ENCODE assay signal across 14 cellular contexts in the genomic region with DNA sequence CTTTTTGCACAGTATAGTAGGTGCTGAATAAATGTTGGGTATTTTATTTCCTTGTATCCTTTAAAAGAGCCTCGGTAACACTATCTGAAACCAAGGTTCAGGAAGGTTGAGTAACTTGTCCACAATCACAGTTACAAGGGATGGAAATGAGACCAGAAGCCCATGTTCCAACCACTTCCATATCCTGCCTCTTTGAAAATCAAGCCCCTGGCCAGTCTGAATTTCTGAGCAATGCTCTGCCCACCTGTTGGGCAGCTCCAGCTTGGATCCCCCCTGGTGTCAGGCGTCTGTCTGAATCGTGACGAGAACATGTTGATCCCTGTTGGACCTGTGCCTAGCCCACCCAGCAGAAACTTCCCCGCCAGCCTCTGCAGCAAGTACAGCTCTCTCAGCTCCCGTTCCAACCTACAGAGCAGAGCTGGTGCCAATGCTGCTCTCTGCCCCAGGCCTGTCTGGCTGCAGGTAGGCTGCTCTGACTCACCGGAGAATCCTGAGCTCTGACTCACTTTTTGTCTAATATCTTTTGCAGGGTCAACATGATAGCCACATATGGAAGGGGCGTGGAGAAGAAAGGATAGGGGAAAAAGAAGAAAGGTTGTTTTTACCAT.
DNase-seq lines count a peak whose midpoint lies in the region; TF ChIP-seq lines count a peak whose summit lies in the region.
"Had no signal": no experiment of that assay in that cellular context is flagged by ENCODE, and none has a peak within 500 bp of the region (broad histone marks: within the 10 kb centered on the region; RNA-seq: fewer than 3 reads in every experiment).

No MANE protein-coding gene starts in this region.

- H3K9me3 Mint-ChIP-seq in HFFc6 = no peaks in the 10 kb centered on the region
- H3K9me3 Mint-ChIP-seq: IgD-negative memory B cell, neural progenitor cell had no signal

- CTCF ChIA-PET in RWPE1 (lab: Yijun Ruan, JAX) = no interaction called here

- H3K27ac ChIP-seq in RWPE1 = peak overlapping the region; percentile 95
- H3K27ac ChIP-seq: neural progenitor cell, transverse colon had no signal

- no peaks in the 10 kb centered on the region for H3K27me3 Mint-ChIP-seq in HFFc6 (ENCODE audit: insufficient read depth)

- peaks cover 57% of the 10 kb centered on the region for H3K4me1 Mint-ChIP-seq in HFFc6 (ENCODE audit: low read depth)

- H3K27ac Mint-ChIP-seq in HFFc6 = peak overlapping the region; percentile 58; the same call in 1 of the 2 replicates
- H3K27ac Mint-ChIP-seq: IgD-negative memory B cell, neural progenitor cell had no signal

- H3K36me3 Mint-ChIP-seq in HFFc6 (ENCODE audit: low read depth) = no peaks in the 10 kb centered on the region
- H3K36me3 Mint-ChIP-seq: neural progenitor cell had no signal

- TF ChIP-seq CTCF in HFFc6 (IDR thresholded peaks at IDR 0.05) (no peak), RWPE1 (conservative IDR thresholded peaks at IDR 0.05; ENCODE audit: low read depth) (no peak)

- H3K4me3 Mint-ChIP-seq in HFFc6 = peak overlapping the region; percentile 59
- H3K4me3 Mint-ChIP-seq: activated T-cell treated with anti-CD3 and anti-CD28 coated beads, Interleukin-2, amount 50 U/mL, for 4 hours; neural progenitor cell had no signal

- DNase-seq in A172 (ENCODE audit: low spot score) = peak; percentile 87
- DNase-seq in HFFc6 = peak; percentile 5
- peak; percentile 97 for DNase-seq in RWPE1 (ENCODE audit: low spot score)
- peak; percentile 61 for DNase-seq in iris pigment epithelial cell (ENCODE audit: low read depth)
- DNase-seq in NCI-H2196 treated with DMSO at 0.1 percent for 48 hours (lab: John Stamatoyannopoulos, UW; ENCODE audit: unreplicated experiment) = no peak
- no peak for DNase-seq in cerebellar cortex (ENCODE audit: low spot score)
- DNase-seq in stimulated activated CD4-positive, alpha-beta T cell treated with anti-CD3 and anti-CD28 coated beads, Interleukin-1b, Interleukin-23, amount 100 ng/mL, for 48 hours = no peak
- no peak for DNase-seq in medulla oblongata (ENCODE audit: extremely low spot score)
- DNase-seq: activated T-cell treated with anti-CD3 and anti-CD28 coated beads, Interleukin-2, amount 50 U/mL, for 4 hours; GOT3; NCI-H510A; transverse colon had no signal

- POLR2A ChIA-PET in RWPE1 (lab: Yijun Ruan, JAX; ENCODE audit: low non-redundant PET) = interaction anchor here (0.9 kb wide), 1 partner anchor 973 kb away, joined by 3 read pairs; a partner anchor contains a TSS

Comparison
In these comparisons a context has a peak if more than half of its experiments do, and no peak if none do; other contexts are left out.
1. DNase-seq: peak in A172 (single experiment), HFFc6 (single experiment), RWPE1 (single experiment) and iris pigment epithelial cell (single experiment); none in NCI-H2196 treated with DMSO at 0.1 percent for 48 hours (single experiment), cerebellar cortex (single experiment), stimulated activated CD4-positive, alpha-beta T cell treated with anti-CD3 and anti-CD28 coated beads, Interleukin-1b, Interleukin-23, amount 100 ng/mL, for 48 hours (single experiment) and medulla oblongata (single experiment).